8 cellular contexts compared by ENCODE assay signal in the genomic region with DNA sequence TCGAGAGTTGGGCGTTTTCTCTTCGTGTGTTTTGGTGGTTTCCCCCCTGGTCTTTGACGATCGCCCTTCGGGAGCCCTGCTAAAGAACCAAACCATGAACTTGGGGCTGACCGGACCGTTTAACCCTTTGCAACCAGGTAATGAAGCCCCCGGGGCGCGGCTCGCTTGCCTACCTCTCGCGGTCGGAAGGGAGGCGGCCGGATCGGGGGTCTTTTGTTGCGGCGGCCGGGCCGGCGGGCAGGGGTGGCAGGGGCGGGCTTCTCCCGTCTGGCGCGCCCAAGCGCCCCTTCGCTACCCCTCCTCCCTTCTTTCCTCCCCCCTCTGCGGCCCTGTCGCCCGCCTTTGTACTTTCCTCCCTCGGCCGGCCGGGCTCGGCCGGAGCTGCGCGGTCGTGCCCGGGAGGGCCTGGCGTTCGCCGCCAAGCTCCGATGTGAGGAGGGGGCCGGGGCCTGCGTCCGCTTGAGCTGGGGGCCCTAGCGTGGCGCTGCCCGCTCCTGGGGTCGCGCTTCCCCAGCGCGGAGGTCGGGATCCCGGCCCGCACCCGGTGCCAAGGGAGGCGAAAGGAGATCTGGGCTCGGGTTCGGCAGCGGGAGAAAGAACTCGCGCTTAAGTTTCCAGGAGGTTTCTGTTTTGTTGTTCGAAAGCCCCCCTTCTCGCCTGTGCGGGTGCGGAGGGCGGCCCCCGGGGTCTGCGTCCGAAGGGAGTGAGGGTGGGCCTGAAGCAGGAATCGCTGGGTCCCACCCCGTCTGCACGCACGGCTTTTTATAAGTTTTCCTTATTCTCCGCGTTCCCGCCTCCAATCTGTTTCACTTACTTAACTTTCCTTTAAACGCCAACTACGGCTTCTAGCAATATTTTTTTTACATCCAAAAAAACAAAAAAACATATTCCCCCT.
A peak's percentile ranks its signal among the peaks of the same experiment; 100 is the strongest.
DNase-seq lines count a peak whose midpoint lies in the region; ATAC-seq, FAIRE-seq and TF ChIP-seq lines count a peak whose summit lies in the region.

No MANE protein-coding gene starts in this region.

- H3K9ac ChIP-seq in Karpas-422 (ENCODE audit: low read length) = peak overlapping the region; percentile 79

- H3K27me3 ChIP-seq in Karpas-422 (ENCODE audit: low read length) (no peaks in the 10 kb centered on the region; the same call in 1 of the 2 replicates), bronchial epithelial cell (ENCODE audit: control insufficient read depth, insufficient read depth, low read length) (no peaks in the 10 kb centered on the region), right lobe of liver (no peaks in the 10 kb centered on the region), upper lobe of left lung (peaks cover 0 to 16% (median 0%) of the 10 kb centered on the region in 4 donors)

- no peak overlapping the region for H2AFZ ChIP-seq in Karpas-422 (ENCODE audit: low read length)

- H3K36me3 ChIP-seq in Karpas-422 (ENCODE audit: insufficient read depth, low read length) (peaks cover 9% of the 10 kb centered on the region; the same call in 1 of the 2 replicates), bronchial epithelial cell (ENCODE audit: control insufficient read depth, insufficient read depth, low read length) (peaks cover 3% of the 10 kb centered on the region), right lobe of liver (no peaks in the 10 kb centered on the region), upper lobe of left lung (peaks cover 0 to 7% (median 2%) of the 10 kb centered on the region in 4 donors)

- H3K79me2 ChIP-seq in Karpas-422 (ENCODE audit: low read length) = peaks cover 46% of the 10 kb centered on the region

- H3K9me3 ChIP-seq in Karpas-422 (ENCODE audit: low read length) (no peaks in the 10 kb centered on the region), right lobe of liver (no peaks in the 10 kb centered on the region), upper lobe of left lung (no peaks in the 10 kb centered on the region)

- intact Hi-C loops in right lobe of liver (cut with DNase I) = loop anchor here in 1 of 2 donors (10.0 kb wide), 1 partner anchor 100 kb away; no protein-coding TSS in a partner anchor

- peak; percentile 60 for DNase-seq in NCI-H146 (lab: John Stamatoyannopoulos, UW)
- no peak for DNase-seq in NCI-H146 treated with DMSO at 0.1 percent for 48 hours (lab: John Stamatoyannopoulos, UW; ENCODE audit: unreplicated experiment)
- DNase-seq in Karpas-422 = peak; percentile 50
- DNase-seq in bronchial epithelial cell (ENCODE audit: low read depth) = no peak
- peak; percentile 37 to 57 (median 51) for DNase-seq in right lobe of liver
- peak in 1 of 2 donors; percentile 87 for DNase-seq in upper lobe of left lung
- no peak for DNase-seq in GM19239 (ENCODE audit: insufficient read length, low spot score)
- no peak for DNase-seq in NCI-H345 treated with DMSO at 0.1 percent for 48 hours (lab: John Stamatoyannopoulos, UW; ENCODE audit: unreplicated experiment)

- H3K4me3 ChIP-seq in Karpas-422 (ENCODE audit: low read length) = peak overlapping the region; percentile 81
- H3K4me3 ChIP-seq in bronchial epithelial cell (ENCODE audit: low read depth, low read length) = peak overlapping the region; percentile 85
- H3K4me3 ChIP-seq in right lobe of liver = peak overlapping the region; percentile 74 to 79 (median 74)
- H3K4me3 ChIP-seq in upper lobe of left lung = peak overlapping the region; percentile 34 to 87 (median 74)

- H3K27ac ChIP-seq in Karpas-422 (ENCODE audit: low read length) (peak overlapping the region; percentile 55), right lobe of liver (peak overlapping the region; percentile 72 to 82 (median 80)), upper lobe of left lung (peak overlapping the region; percentile 69 to 89 (median 83))

- no peak for FAIRE-seq in bronchial epithelial cell (lab: Jason Lieb, UNC)
- no peak for FAIRE-seq in GM19239 (lab: Jason Lieb, UNC)

- H3K9me2 ChIP-seq in Karpas-422 (replicated peaks; ENCODE audit: insufficient read depth, low read length) = no peaks in the 10 kb centered on the region

- peak overlapping the region; percentile 79 for H3K4me2 ChIP-seq in Karpas-422 (ENCODE audit: low read depth, low read length, poor library complexity, severe bottlenecking)

- WGBS in right lobe of liver (ENCODE audit: insufficient coverage, low coverage, low lambda C conversion rate, missing lambda C conversion rate) = 3% methylated on average over 28 of the region's 82 CpGs
- 1% methylated on average over 16 to 71 of the region's 82 CpGs for WGBS in upper lobe of left lung, 2 donors

- ATAC-seq in right lobe of liver (peak; percentile 5 to 37 (median 18)), upper lobe of left lung (ENCODE audit: low FRiP score in 2 of 2) (peak in 1 of 2 donors; percentile 27)

- TF ChIP-seq CTCF in bronchial epithelial cell (IDR thresholded peaks at IDR 0.05; ENCODE audit: insufficient read depth, low read length, severe bottlenecking) = no peak
- no peak for TF ChIP-seq CTCF in right lobe of liver (IDR thresholded peaks at IDR 0.05)
- no peak for TF ChIP-seq CTCF in upper lobe of left lung (IDR thresholded peaks at IDR 0.05)

- H4K20me1 ChIP-seq in Karpas-422 (ENCODE audit: insufficient read depth, low read depth, low read length) = peaks cover 19% of the 10 kb centered on the region

- no peak for TF ChIP-seq POLR2A in right lobe of liver (IDR thresholded peaks at IDR 0.05)
- no peak for TF ChIP-seq POLR2A in upper lobe of left lung (IDR thresholded peaks at IDR 0.05)

- TF ChIP-seq EP300 in upper lobe of left lung (IDR thresholded peaks at IDR 0.05) = no peak

- peaks cover 53% of the 10 kb centered on the region for H3K4me1 ChIP-seq in Karpas-422 (ENCODE audit: low read length)
- peaks cover 0 to 22% (median 0%) of the 10 kb centered on the region in 4 donors for H3K4me1 ChIP-seq in right lobe of liver
- H3K4me1 ChIP-seq in upper lobe of left lung = peaks cover 4 to 35% (median 8%) of the 10 kb centered on the region in 4 donors

Comparison
In these comparisons a context has a peak if more than half of its experiments do, and no peak if none do; other contexts are left out.
1. DNase-seq: peak in NCI-H146 (single experiment), Karpas-422 (single experiment) and right lobe of liver (3 of 3); none in NCI-H146 treated with DMSO at 0.1 percent for 48 hours (single experiment), bronchial epithelial cell (single experiment), GM19239 (single experiment) and NCI-H345 treated with DMSO at 0.1 percent for 48 hours (single experiment).
2. Peak in every context shown above with its lines, with median percentiles within 50 percentile points of each other: H3K27ac ChIP-seq and H3K4me3 ChIP-seq.